ENCODE assay signal across 9 cellular contexts in genomic region chr4:39446842-39447573, GRCh38. TPM values are rescaled to one million over a fixed set of nuclear protein-coding genes. Genes with fewer than 3 reads are reported as not detected.
DNase-seq lines count a peak whose midpoint lies in the region; ATAC-seq and TF ChIP-seq lines count a peak whose summit lies in the region.
"Had no signal": no experiment of that assay in that cellular context is flagged by ENCODE, and none has a peak within 500 bp of the region (broad histone marks: within the 10 kb centered on the region; RNA-seq: fewer than 3 reads in every experiment).

No MANE protein-coding gene starts in this region.

- no peak overlapping the region for H3K27ac ChIP-seq in foreskin keratinocyte

- peak; percentile 88 for ATAC-seq in GM19351 (IDR thresholded peaks at IDR 0.05; ENCODE audit: unreplicated experiment)
- peak; percentile 72 for ATAC-seq in HG03439 (IDR thresholded peaks at IDR 0.05; ENCODE audit: unreplicated experiment)
- ATAC-seq in activated T-cell treated with anti-CD3 and anti-CD28 coated beads, Interleukin-2, amount 50 U/mL, for 72 hours (replicated peaks in 1 of 2), result peak; percentile 65 to 71
- ATAC-seq in foreskin keratinocyte, result peak; percentile 90

- intact Hi-C loops in posterior vena cava (cut with DNase I), result no loop called here

- H3K4me3 Mint-ChIP-seq in activated T-cell treated with anti-CD3 and anti-CD28 coated beads, Interleukin-2, amount 50 U/mL, for 72 hours, result peak overlapping the region; percentile 55 to 66
- H3K4me3 Mint-ChIP-seq in HFFc6, result no peak overlapping the region
- H3K4me3 Mint-ChIP-seq: nephron had no signal

- peaks cover 24% of the 10 kb centered on the region for H3K4me1 Mint-ChIP-seq in activated T-cell treated with anti-CD3 and anti-CD28 coated beads, Interleukin-2, amount 50 U/mL, for 72 hours (ENCODE audit: low read depth)
- H3K4me1 Mint-ChIP-seq in HFFc6 (ENCODE audit: low read depth), result peaks cover 7% of the 10 kb centered on the region
- H3K4me1 Mint-ChIP-seq: nephron had no signal

- no peaks in the 10 kb centered on the region for H3K9me3 Mint-ChIP-seq in activated T-cell treated with anti-CD3 and anti-CD28 coated beads, Interleukin-2, amount 50 U/mL, for 72 hours
- no peaks in the 10 kb centered on the region for H3K9me3 Mint-ChIP-seq in HFFc6
- H3K9me3 Mint-ChIP-seq: nephron had no signal

- H3K36me3 Mint-ChIP-seq in activated T-cell treated with anti-CD3 and anti-CD28 coated beads, Interleukin-2, amount 50 U/mL, for 72 hours (ENCODE audit: insufficient read depth in 2 of 2), result peaks cover 0 to 17% of the 10 kb centered on the region in 2 donors
- H3K36me3 Mint-ChIP-seq in HFFc6 (ENCODE audit: low read depth), result peaks cover 27% of the 10 kb centered on the region

- H3K27me3 ChIP-seq in foreskin keratinocyte, result no peaks in the 10 kb centered on the region

- TF ChIP-seq CTCF in foreskin keratinocyte (conservative IDR thresholded peaks at IDR 0.05), result peak; percentile 53
- no peak; the same call in 1 of the 2 replicates for TF ChIP-seq CTCF in HFFc6 (IDR thresholded peaks at IDR 0.05)

- H3K27me3 Mint-ChIP-seq in activated T-cell treated with anti-CD3 and anti-CD28 coated beads, Interleukin-2, amount 50 U/mL, for 72 hours (ENCODE audit: low read depth), result no peaks in the 10 kb centered on the region
- peaks cover 2% of the 10 kb centered on the region for H3K27me3 Mint-ChIP-seq in HFFc6 (ENCODE audit: insufficient read depth)

- no peak overlapping the region for H3K27ac Mint-ChIP-seq in activated T-cell treated with anti-CD3 and anti-CD28 coated beads, Interleukin-2, amount 50 U/mL, for 72 hours
- no peak overlapping the region for H3K27ac Mint-ChIP-seq in HFFc6

- peaks cover 6% of the 10 kb centered on the region for H3K4me1 ChIP-seq in foreskin keratinocyte

- peak; percentile 16 for DNase-seq in Ammon's horn (ENCODE audit: low spot score)
- peak; percentile 57 to 60 for DNase-seq in activated T-cell treated with anti-CD3 and anti-CD28 coated beads, Interleukin-2, amount 50 U/mL, for 72 hours
- DNase-seq in foreskin keratinocyte, result peak; percentile 38 to 68
- peak; percentile 89 for DNase-seq in posterior vena cava (ENCODE audit: low spot score)
- DNase-seq in HFFc6, result no peak
- no peak for DNase-seq in AML-193 (lab: John Stamatoyannopoulos, UW)

RNA-seq across cellular contexts. Expression of gene RPL9, which starts 11.7 kb away (rescaled TPM):
- total RNA-seq in activated T-cell treated with anti-CD3 and anti-CD28 coated beads, Interleukin-2, amount 50 U/mL, for 72 hours, result 1,000 to 10,000 TPM; 2,445 to 2,588 TPM
- total RNA-seq in foreskin keratinocyte (1,530 and 1,563 TPM in 2 replicates), posterior vena cava (1,000 to 10,000 TPM; 1,546 to 2,356 TPM)
- polyA plus RNA-seq in foreskin keratinocyte, result 1,924 and 2,024 TPM in 2 replicates
- total RNA-seq in HFFc6 (2021; fragmentation: NEBNext Ultra II Directional; extraction: Animal tissue kit (Norgen Biotek cat#: 25700)), result 1,000 to 10,000 TPM; 1,332 to 1,543 (median 1,424) TPM

RNA-seq across cellular contexts. Expression of gene LIAS, which starts 11.8 kb away (rescaled TPM):
- 10 to 100 TPM; 28.3 to 39.5 TPM for total RNA-seq in activated T-cell treated with anti-CD3 and anti-CD28 coated beads, Interleukin-2, amount 50 U/mL, for 72 hours
- total RNA-seq in foreskin keratinocyte (12.6 and 13.8 TPM in 2 replicates), posterior vena cava (10 to 100 TPM in 1 of 2 donors, 1 to 10 TPM in 1; 9.2 to 12.8 TPM)
- polyA plus RNA-seq in foreskin keratinocyte, result 12.2 and 14.7 TPM in 2 replicates
- total RNA-seq in HFFc6 (2021; fragmentation: NEBNext Ultra II Directional; extraction: Animal tissue kit (Norgen Biotek cat#: 25700)), result 1 to 10 TPM; 6.9 to 9.4 (median 8.1) TPM

RNA-seq across cellular contexts. Expression of gene KLB, which starts 40.3 kb away (rescaled TPM):
- not detected for total RNA-seq in activated T-cell treated with anti-CD3 and anti-CD28 coated beads, Interleukin-2, amount 50 U/mL, for 72 hours
- total RNA-seq in foreskin keratinocyte (0.03 TPM in 1 of 2 replicates, not detected in the other), posterior vena cava (not detected)
- 0.01 TPM in 1 of 2 replicates, not detected in the other for polyA plus RNA-seq in foreskin keratinocyte
- total RNA-seq in HFFc6 (2021; fragmentation: NEBNext Ultra II Directional; extraction: Animal tissue kit (Norgen Biotek cat#: 25700)), result not detected

Comparison
In these comparisons a context has a peak if more than half of its experiments do, and no peak if none do; other contexts are left out.
1. DNase-seq: peak in Ammon's horn (single experiment), activated T-cell treated with anti-CD3 and anti-CD28 coated beads, Interleukin-2, amount 50 U/mL, for 72 hours (2 of 2), foreskin keratinocyte (2 of 2) and posterior vena cava (single experiment); none in HFFc6 (single experiment) and AML-193 (0 of 2).
2. Peak in every context shown above with its lines, with median percentiles within 50 percentile points of each other: ATAC-seq.